Comparison of ENCODE assay signal across 17 cellular contexts in genomic region chr2:214322662-214323061, GRCh38.
DNase-seq lines count a peak whose midpoint lies in the region; ATAC-seq, FAIRE-seq and TF ChIP-seq lines count a peak whose summit lies in the region.
"Had no signal": no experiment of that assay in that cellular context is flagged by ENCODE, and none has a peak within 500 bp of the region (broad histone marks: within the 10 kb centered on the region; RNA-seq: fewer than 3 reads in every experiment).

No MANE protein-coding gene starts in this region.

- CTCF ChIA-PET in PC-3 (lab: Charles Lee), result interaction anchor here (0.6 kb wide), 1 partner anchor 146 kb away, joined by 3 read pairs; no protein-coding TSS in a partner anchor

- H3K4me3 ChIP-seq in PC-3 (ENCODE audit: low read length), result no peak overlapping the region
- H3K4me3 ChIP-seq in mesenchymal stem cell (ENCODE audit: insufficient read depth in 1 of 2, low read depth in 1 of 2, low read length in 2 of 2), result no peak overlapping the region
- H3K4me3 ChIP-seq in gastrocnemius medialis, result no peak overlapping the region

- POLR2A ChIA-PET in PC-3 (lab: Charles Lee; ENCODE audit: unreplicated experiment), result no interaction called here

- H2AFZ ChIP-seq in PC-3 (ENCODE audit: low read length) (peak overlapping the region; percentile 12; the same call in 1 of the 2 replicates), mesenchymal stem cell (ENCODE audit: low read depth, low read length) (no peak overlapping the region)

- H2AK5ac ChIP-seq in mesenchymal stem cell (ENCODE audit: low read length, severe bottlenecking), result no peak overlapping the region

- H2BK12ac ChIP-seq in mesenchymal stem cell (ENCODE audit: low read length in 2 of 2), result no peak overlapping the region

- in situ Hi-C loops in gastrocnemius medialis (cut with MboI; ENCODE audit: low sequenced_read_pairs in 4 of 4), result no loop called here

- TF ChIP-seq POLR2A in H54 (IDR thresholded peaks at IDR 0.05; ENCODE audit: low read depth, low read length) (no peak), gastrocnemius medialis (IDR thresholded peaks at IDR 0.05) (no peak)

- no peak overlapping the region for H2BK120ac ChIP-seq in mesenchymal stem cell (ENCODE audit: low read depth, low read length)

- no peak for TF ChIP-seq CTCF in PC-3 (conservative IDR thresholded peaks at IDR 0.05; ENCODE audit: low read depth, low read length)
- TF ChIP-seq CTCF in gastrocnemius medialis (IDR thresholded peaks at IDR 0.05 in 4 of 5, conservative IDR thresholded peaks at IDR 0.05 in 1 of 5), result no peak

- no peak overlapping the region for H4K91ac ChIP-seq in mesenchymal stem cell (ENCODE audit: low read length)

- 0 out of 2 replicates have a peak, but pooled peaks cover 5% of the 10 kb centered on the region for H3K4me1 ChIP-seq in PC-3 (ENCODE audit: insufficient read depth, low read length)
- peaks cover 1% of the 10 kb centered on the region for H3K4me1 ChIP-seq in mesenchymal stem cell (ENCODE audit: control insufficient read depth, insufficient read depth, low read depth, low read length)
- H3K4me1 ChIP-seq in gastrocnemius medialis, result no peaks in the 10 kb centered on the region

- no peak overlapping the region for H3K18ac ChIP-seq in mesenchymal stem cell (ENCODE audit: low read depth in 1 of 2, low read length in 2 of 2)

- 66% methylated on average over 2 of the region's 3 CpGs for WGBS in mesenchymal stem cell

- peak; percentile 13 for DNase-seq in AG08395 (ENCODE audit: low spot score)
- no peak for DNase-seq in H54 (ENCODE audit: insufficient read length, low spot score)
- DNase-seq in PC-3, result peak; percentile 56
- DNase-seq in fibroblast of peridontal ligament (ENCODE audit: extremely low read depth), result peak; percentile 46
- DNase-seq in mesenchymal stem cell, result no peak
- DNase-seq in NCI-H226, result no peak
- DNase-seq in retina, result no peak
- no peak for DNase-seq in gastrocnemius medialis
- DNase-seq: 8988T, COR-L47, DMS53, GDM1, H7, NCI-H1105 treated with DMSO at 0.1 percent for 48 hours, NCI-H187, NCI-H446 treated with DMSO at 0.1 percent for 48 hours had no signal

- no peak overlapping the region for H3K9ac ChIP-seq in PC-3 (ENCODE audit: low read length)
- no peak overlapping the region for H3K9ac ChIP-seq in mesenchymal stem cell (ENCODE audit: low read length)

- H3K36me3 ChIP-seq in PC-3 (ENCODE audit: low read depth, low read length) (no peaks in the 10 kb centered on the region), mesenchymal stem cell (ENCODE audit: control insufficient read depth in 1 of 2, insufficient read depth in 2 of 2, low read depth in 1 of 2, low read length in 2 of 2) (no peaks in the 10 kb centered on the region), gastrocnemius medialis (no peaks in the 10 kb centered on the region)

- no peaks in the 10 kb centered on the region for H3F3A ChIP-seq in PC-3 (ENCODE audit: low read length, unreplicated experiment)

- no peaks in the 10 kb centered on the region for H4K20me1 ChIP-seq in PC-3 (ENCODE audit: low read length)

- no peaks in the 10 kb centered on the region for H3K79me2 ChIP-seq in PC-3 (ENCODE audit: low read length)

- H3K4me2 ChIP-seq in PC-3 (ENCODE audit: low read length) (no peak overlapping the region), mesenchymal stem cell (ENCODE audit: low read length, poor library complexity, severe bottlenecking) (no peak overlapping the region)

- H2BK5ac ChIP-seq in mesenchymal stem cell (ENCODE audit: low read depth, low read length, poor library complexity, severe bottlenecking), result no peak overlapping the region

- no peak overlapping the region for H3K14ac ChIP-seq in mesenchymal stem cell (ENCODE audit: low read length in 2 of 2)

- H3K27ac ChIP-seq in PC-3 (ENCODE audit: low read length) (peak overlapping the region; percentile 53), mesenchymal stem cell (ENCODE audit: low read length, poor library complexity, severe bottlenecking) (no peak overlapping the region), gastrocnemius medialis (no peak overlapping the region)

- H3K79me1 ChIP-seq in mesenchymal stem cell (replicated peaks; ENCODE audit: low read length, poor library complexity, severe bottlenecking), result no peaks in the 10 kb centered on the region

- H3K9me2 ChIP-seq in PC-3 (replicated peaks; ENCODE audit: low read length), result no peaks in the 10 kb centered on the region

- H4K8ac ChIP-seq in mesenchymal stem cell (ENCODE audit: low read length), result no peak overlapping the region

- BruUV-seq in PC-3 (replicated peaks; lab: Mats Ljungman, UMichigan), result no TSS peak

- FAIRE-seq in H54 (lab: Jason Lieb, UNC), result peak; percentile 48
- FAIRE-seq: HTR-8/SVneo had no signal

- intact Hi-C loops in PC-3 (cut with micrococcal nuclease) (no loop called here), gastrocnemius medialis (cut with DNase I; ENCODE audit: low total_unique reads) (no loop called here)

- no peak overlapping the region for H3K4ac ChIP-seq in mesenchymal stem cell (ENCODE audit: low read depth in 1 of 2, low read length in 2 of 2)

- peak; percentile 91 for ATAC-seq in PC-3
- no peak for ATAC-seq in gastrocnemius medialis

- H3K23ac ChIP-seq in mesenchymal stem cell (ENCODE audit: low read length in 2 of 2), result no peak overlapping the region

- H3K27me3 ChIP-seq in PC-3 (ENCODE audit: low read length), result no peaks in the 10 kb centered on the region
- no peaks in the 10 kb centered on the region for H3K27me3 ChIP-seq in mesenchymal stem cell (ENCODE audit: control insufficient read depth in 1 of 2, insufficient read depth in 1 of 2, low read length in 2 of 2)
- no peaks in the 10 kb centered on the region for H3K27me3 ChIP-seq in gastrocnemius medialis

- no peak overlapping the region for H2BK15ac ChIP-seq in mesenchymal stem cell (ENCODE audit: low read depth, poor library complexity, severe bottlenecking)

- no peaks in the 10 kb centered on the region for H3K9me3 ChIP-seq in PC-3 (ENCODE audit: low read length)
- no peaks in the 10 kb centered on the region for H3K9me3 ChIP-seq in mesenchymal stem cell (ENCODE audit: control insufficient read depth, low read length)
- no peaks in the 10 kb centered on the region for H3K9me3 ChIP-seq in gastrocnemius medialis

Comparison
In these comparisons a context has a peak if more than half of its experiments do, and no peak if none do; other contexts are left out.
1. DNase-seq: peak in AG08395 (single experiment), PC-3 (single experiment) and fibroblast of peridontal ligament (single experiment); none in H54 (single experiment), mesenchymal stem cell (single experiment), NCI-H226 (single experiment), retina (single experiment) and gastrocnemius medialis (0 of 2).